In the genomic region with DNA sequence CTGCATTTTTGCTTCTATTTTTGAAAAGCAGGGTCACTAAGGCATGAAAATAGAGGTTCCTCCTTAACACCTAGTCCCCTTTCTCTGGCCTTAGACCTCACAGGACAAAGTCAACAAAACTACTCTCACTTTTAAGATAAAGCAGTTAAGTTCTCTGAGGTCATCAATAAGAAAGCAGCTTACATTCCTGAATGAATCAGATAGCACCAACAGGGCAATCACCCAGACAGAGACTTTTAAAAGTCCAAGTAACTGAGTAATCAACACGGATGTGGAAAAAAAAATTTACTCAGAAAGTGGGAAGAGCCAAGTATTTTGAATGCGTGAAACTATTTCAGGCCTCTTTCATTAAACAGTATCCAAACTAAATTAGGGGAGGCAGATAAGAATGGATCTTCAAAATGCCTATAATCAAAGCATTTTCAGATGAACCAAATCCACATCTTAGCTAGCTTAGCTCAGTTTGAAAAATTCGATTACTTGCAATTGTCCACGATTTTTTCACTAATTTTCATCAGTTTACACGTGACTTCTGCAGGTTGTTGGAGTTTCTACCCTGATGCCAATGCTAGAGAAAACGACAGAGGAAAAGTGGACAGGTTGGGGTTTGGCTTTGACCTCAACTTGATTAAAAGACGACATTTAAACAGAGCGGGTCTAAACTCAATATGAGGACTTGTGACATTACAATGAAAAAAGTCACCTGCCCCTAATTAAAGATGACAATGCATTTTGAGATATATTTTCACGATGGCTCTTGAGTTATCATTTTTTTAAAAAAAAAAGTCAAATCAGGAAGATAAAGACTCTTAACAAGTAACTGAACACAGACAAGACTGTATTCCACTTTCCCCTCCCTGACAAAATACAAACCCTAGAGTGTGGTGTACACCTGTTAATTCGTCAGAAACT, we compare ENCODE assay signal across 9 cellular contexts. TPM values are rescaled to one million over a fixed set of nuclear protein-coding genes. Genes with fewer than 3 reads are reported as not detected.
A peak's percentile ranks its signal among the peaks of the same experiment; 100 is the strongest.
DNase-seq lines count a peak whose midpoint lies in the region; ATAC-seq and TF ChIP-seq lines count a peak whose summit lies in the region.
"Had no signal": no experiment of that assay in that cellular context is flagged by ENCODE, and none has a peak within 500 bp of the region (broad histone marks: within the 10 kb centered on the region; RNA-seq: fewer than 3 reads in every experiment).

No MANE protein-coding gene starts in this region.

- H3K4me3 ChIP-seq in left ventricle myocardium inferior, result peak overlapping the region; percentile 83
- H3K4me3 ChIP-seq in mesodermal cell (ENCODE audit: extremely low read depth, insufficient read depth, low read length, poor library complexity, severe bottlenecking), result peak overlapping the region; percentile 56
- peak overlapping the region; percentile 40 to 96 for H3K4me3 ChIP-seq in aorta (ENCODE audit: low read length in 2 of 2)

- H3K27me3 ChIP-seq in left ventricle myocardium inferior (ENCODE audit: low read depth), result no peaks in the 10 kb centered on the region
- H3K27me3 ChIP-seq in aorta (ENCODE audit: control insufficient read depth in 1 of 2, insufficient read depth in 2 of 2, low read length in 1 of 2), result no peaks in the 10 kb centered on the region

- peaks cover 30% of the 10 kb centered on the region for H3K4me1 ChIP-seq in left ventricle myocardium inferior
- peaks cover 8% of the 10 kb centered on the region for H3K4me1 ChIP-seq in mesodermal cell (ENCODE audit: control insufficient read depth, insufficient read depth, low read length, poor library complexity, severe bottlenecking)
- no peaks in the 10 kb centered on the region for H3K4me1 ChIP-seq in aorta (ENCODE audit: control insufficient read depth in 1 of 2, insufficient read depth in 2 of 2, low read length in 2 of 2)

- no peak for ATAC-seq in Right ventricle myocardium inferior
- ATAC-seq in central memory CD8-positive, alpha-beta T cell (replicated peaks; ENCODE audit: extremely low read depth, poor library complexity, severe bottlenecking), result no peak
- no peak for ATAC-seq in aorta (ENCODE audit: low FRiP score)
- ATAC-seq in GM18867 (IDR thresholded peaks at IDR 0.05; ENCODE audit: unreplicated experiment), result no peak
- ATAC-seq in GM21367 (IDR thresholded peaks at IDR 0.05; ENCODE audit: unreplicated experiment), result no peak
- ATAC-seq in HG02588 (IDR thresholded peaks at IDR 0.05; ENCODE audit: unreplicated experiment), result no peak

- peaks cover 83% of the 10 kb centered on the region for H3K27me3 Mint-ChIP-seq in central memory CD8-positive, alpha-beta T cell

- TF ChIP-seq CTCF in left ventricle myocardium inferior (IDR thresholded peaks at IDR 0.05; ENCODE audit: borderline replicate concordance), result no peak

- H3K9me3 Mint-ChIP-seq in central memory CD8-positive, alpha-beta T cell, result no peaks in the 10 kb centered on the region

- intact Hi-C loops in left ventricle myocardium inferior (cut with micrococcal nuclease), result no loop called here
- intact Hi-C loops in Right ventricle myocardium inferior (cut with DNase I), result no loop called here
- intact Hi-C loops in aorta (cut with DNase I), result no loop called here

- DNase-seq in left ventricle myocardium inferior (no peak), Right ventricle myocardium inferior (ENCODE audit: missing footprints) (no peak), aorta (no peak)
- no peak for DNase-seq in central memory CD8-positive, alpha-beta T cell (ENCODE audit: low spot score in 2 of 2)
- DNase-seq: GDM1 had no signal

- peaks cover 1% of the 10 kb centered on the region for H3K36me3 Mint-ChIP-seq in central memory CD8-positive, alpha-beta T cell (ENCODE audit: insufficient read depth)

- WGBS in mesodermal cell (ENCODE audit: insufficient coverage in 2 of 2), 2 experiments, result 33 to 34% methylated on average over 2 to 8 of the region's 10 CpGs
- 25 to 29% methylated on average over 10 of the region's 10 CpGs for WGBS in aorta, 2 donors

- H3K27ac ChIP-seq in left ventricle myocardium inferior (replicated peaks) (peak overlapping the region; percentile 70), mesodermal cell (ENCODE audit: low read depth, low read length, severe bottlenecking) (peak overlapping the region; percentile 65), aorta (ENCODE audit: low read depth in 1 of 2, low read length in 2 of 2) (peak overlapping the region in 1 of 2 donors; percentile 44)

- H3K27ac Mint-ChIP-seq in central memory CD8-positive, alpha-beta T cell (ENCODE audit: low read depth), result no peak overlapping the region

- H3K9me3 ChIP-seq in left ventricle myocardium inferior (replicated peaks) (no peaks in the 10 kb centered on the region), mesodermal cell (ENCODE audit: control insufficient read depth, low read length) (no peaks in the 10 kb centered on the region), aorta (ENCODE audit: control insufficient read depth, low read length) (no peaks in the 10 kb centered on the region)

- H3K4me1 Mint-ChIP-seq in central memory CD8-positive, alpha-beta T cell, result peaks cover 9% of the 10 kb centered on the region

- H3K36me3 ChIP-seq in left ventricle myocardium inferior (peaks cover 14% of the 10 kb centered on the region), mesodermal cell (ENCODE audit: control insufficient read depth, insufficient read depth, low read length) (peaks cover 6% of the 10 kb centered on the region), aorta (ENCODE audit: control insufficient read depth in 1 of 2, insufficient read depth in 2 of 2, low read length in 1 of 2) (peaks cover 0 to 2% of the 10 kb centered on the region in 2 donors)

- H3K4me3 Mint-ChIP-seq in central memory CD8-positive, alpha-beta T cell, result peak overlapping the region; percentile 58

RNA-seq across cellular contexts. Expression of a gene that starts 1.6 kb away (rescaled TPM):
- total RNA-seq in left ventricle myocardium inferior, result 14.7 TPM
- 18.6 TPM for total RNA-seq in Right ventricle myocardium inferior
- 13.6 TPM for polyA plus RNA-seq in mesodermal cell (2013, experiment 1 of 2)
- polyA plus RNA-seq in mesodermal cell (2013, experiment 2 of 2), result 11.6 TPM
- total RNA-seq in aorta, result 10 to 100 TPM; 24.0 to 28.0 TPM
- 10 to 100 TPM in 1 of 2 donors, 1 to 10 TPM in 1; 5.3 to 38.2 TPM for polyA plus RNA-seq in aorta

RNA-seq across cellular contexts. Expression of a gene that starts 59.6 kb away (rescaled TPM):
- 14.7 TPM for total RNA-seq in left ventricle myocardium inferior
- total RNA-seq in Right ventricle myocardium inferior, result 13.9 TPM
- polyA plus RNA-seq in mesodermal cell (2013, experiment 1 of 2), result 18.0 TPM
- 17.1 TPM for polyA plus RNA-seq in mesodermal cell (2013, experiment 2 of 2)
- total RNA-seq in aorta, result 10 to 100 TPM; 21.0 to 21.6 TPM
- polyA plus RNA-seq in aorta, result 10 to 100 TPM; 11.9 to 18.8 TPM
